Comparison of ENCODE assay signal across 1 cellular context in the genomic region with DNA sequence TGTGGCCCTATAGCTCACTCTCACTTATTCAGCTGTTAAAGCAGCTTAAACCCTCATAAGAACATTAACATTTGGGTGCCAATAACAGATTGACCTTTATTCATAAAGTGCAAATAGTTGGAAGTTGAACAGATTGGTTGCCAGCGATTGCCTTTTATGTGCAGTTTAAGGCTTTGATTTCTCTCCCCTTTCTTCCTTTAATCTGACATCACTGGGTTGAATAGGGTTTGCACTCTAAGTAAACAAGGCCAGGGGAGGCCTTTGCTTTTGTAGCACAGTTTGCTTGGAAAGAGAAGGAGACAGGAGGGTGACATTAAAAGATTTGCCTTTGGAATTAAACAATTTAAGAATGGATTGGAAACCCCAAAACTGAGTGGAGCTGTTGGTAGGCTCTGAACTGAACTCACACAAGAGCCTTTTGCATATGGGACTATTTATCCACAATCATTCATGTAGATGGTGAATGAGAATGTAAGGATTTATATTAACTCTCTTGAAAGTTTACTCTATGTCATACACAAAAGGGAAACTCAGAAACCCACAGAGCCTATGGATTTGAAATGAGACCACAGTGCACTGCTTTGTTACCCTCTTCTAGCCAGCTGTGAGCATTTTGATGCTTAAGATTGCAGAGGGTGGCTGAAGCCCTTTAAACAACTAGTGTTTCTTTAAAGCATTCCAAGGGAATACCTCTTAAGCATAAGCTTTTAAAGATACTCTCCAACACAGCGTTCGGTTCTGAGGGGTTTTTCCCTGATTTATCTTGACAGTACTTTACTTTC.
TF ChIP-seq lines count a peak whose summit lies in the region.

No MANE protein-coding gene starts in this region.

TF ChIP-seq in WTC11, 78 proteins besides CTCF, POLR2A, EP300 and RAD21 (continued from another document):
- TF ChIP-seq, protein P1, sequence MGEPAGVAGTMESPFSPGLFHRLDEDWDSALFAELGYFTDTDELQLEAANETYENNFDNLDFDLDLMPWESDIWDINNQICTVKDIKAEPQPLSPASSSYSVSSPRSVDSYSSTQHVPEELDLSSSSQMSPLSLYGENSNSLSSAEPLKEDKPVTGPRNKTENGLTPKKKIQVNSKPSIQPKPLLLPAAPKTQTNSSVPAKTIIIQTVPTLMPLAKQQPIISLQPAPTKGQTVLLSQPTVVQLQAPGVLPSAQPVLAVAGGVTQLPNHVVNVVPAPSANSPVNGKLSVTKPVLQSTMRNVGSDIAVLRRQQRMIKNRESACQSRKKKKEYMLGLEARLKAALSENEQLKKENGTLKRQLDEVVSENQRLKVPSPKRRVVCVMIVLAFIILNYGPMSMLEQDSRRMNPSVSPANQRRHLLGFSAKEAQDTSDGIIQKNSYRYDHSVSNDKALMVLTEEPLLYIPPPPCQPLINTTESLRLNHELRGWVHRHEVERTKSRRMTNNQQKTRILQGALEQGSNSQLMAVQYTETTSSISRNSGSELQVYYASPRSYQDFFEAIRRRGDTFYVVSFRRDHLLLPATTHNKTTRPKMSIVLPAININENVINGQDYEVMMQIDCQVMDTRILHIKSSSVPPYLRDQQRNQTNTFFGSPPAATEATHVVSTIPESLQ (CRISPR knock-in tag; IDR thresholded peaks at IDR 0.05), result no peak
- TF ChIP-seq ZNF121 (CRISPR knock-in tag; IDR thresholded peaks at IDR 0.05) (no peak), SOX15 (CRISPR knock-in tag; IDR thresholded peaks at IDR 0.05) (no peak), MXD4 (CRISPR knock-in tag; IDR thresholded peaks at IDR 0.05; ENCODE audit: borderline replicate concordance) (no peak), ZNF138 (CRISPR knock-in tag; conservative IDR thresholded peaks at IDR 0.05) (no peak), TCF7 (CRISPR knock-in tag; IDR thresholded peaks at IDR 0.05; ENCODE audit: low read depth) (no peak)
- TF ChIP-seq, protein P2, sequence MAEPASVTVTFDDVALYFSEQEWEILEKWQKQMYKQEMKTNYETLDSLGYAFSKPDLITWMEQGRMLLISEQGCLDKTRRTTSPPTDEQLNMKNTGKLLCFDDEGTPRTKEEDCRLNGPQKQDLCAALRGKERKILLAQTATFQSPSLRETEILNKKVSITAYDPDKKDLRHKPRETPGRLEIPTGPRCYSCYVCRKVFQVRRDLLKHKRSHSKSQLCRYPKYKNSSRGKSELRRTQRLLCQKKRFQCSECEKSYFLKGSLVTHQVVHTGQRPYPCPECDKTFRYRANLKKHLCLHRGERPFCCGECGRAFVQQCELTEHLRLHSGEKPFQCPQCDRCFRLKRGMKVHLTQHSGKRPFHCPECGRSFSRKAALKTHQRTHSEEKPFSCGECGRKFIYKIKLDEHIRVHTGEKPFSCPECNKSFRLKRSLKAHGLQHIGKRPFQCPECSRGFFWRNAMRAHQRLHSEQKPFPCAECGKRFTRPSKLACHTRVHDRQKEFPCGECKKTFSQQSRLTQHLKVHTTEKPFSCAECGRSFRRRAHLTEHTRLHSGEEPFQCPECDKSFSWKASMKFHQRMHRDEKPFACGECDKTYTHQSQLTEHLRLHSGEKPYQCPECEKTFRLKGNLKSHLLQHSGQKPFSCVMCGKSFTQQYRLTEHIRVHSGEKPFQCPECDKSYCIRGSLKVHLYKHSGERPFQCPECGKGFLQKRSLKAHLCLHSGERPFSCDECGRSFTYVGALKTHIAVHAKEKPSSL (CRISPR knock-in tag; conservative IDR thresholded peaks at IDR 0.05), result no peak
